Comparison of ENCODE assay signal across 8 cellular contexts in genomic region chr1:100921110-100921706, GRCh38. TPM values are rescaled to one million over a fixed set of nuclear protein-coding genes. Genes with fewer than 3 reads are reported as not detected.
A peak's percentile ranks its signal among the peaks of the same experiment; 100 is the strongest.
DNase-seq lines count a peak whose midpoint lies in the region; ATAC-seq and TF ChIP-seq lines count a peak whose summit lies in the region.

No MANE protein-coding gene starts in this region.

- no peak overlapping the region for H3K4me3 Mint-ChIP-seq in natural killer cell
- no peak overlapping the region for H3K4me3 Mint-ChIP-seq in natural killer cell treated with Interleukin-12 subunit alpha and Interleukin-12 subunit beta and Interleukin-15 and Interleukin-18, amount 100 ng/mL, for 72 hours

- H3K36me3 ChIP-seq in right atrium auricular region (peaks cover 26% of the 10 kb centered on the region), testis (ENCODE audit: low read depth, missing control alignments) (no peaks in the 10 kb centered on the region)

- ATAC-seq in natural killer cell (peak; percentile 66 to 76 (median 67)), HG03135 (IDR thresholded peaks at IDR 0.05; ENCODE audit: unreplicated experiment) (no peak), GM19467 (IDR thresholded peaks at IDR 0.05; ENCODE audit: unreplicated experiment) (no peak)
- no peak for ATAC-seq in natural killer cell treated with Interleukin-12 subunit alpha and Interleukin-12 subunit beta and Interleukin-15 and Interleukin-18, amount 100 ng/mL, for 72 hours

- H3K4me3 ChIP-seq in right atrium auricular region (no peak overlapping the region), testis (no peak overlapping the region)

- peaks cover 16 to 17% of the 10 kb centered on the region in 2 donors for H3K4me1 Mint-ChIP-seq in natural killer cell
- peaks cover 20 to 24% of the 10 kb centered on the region in 2 donors for H3K4me1 Mint-ChIP-seq in natural killer cell treated with Interleukin-12 subunit alpha and Interleukin-12 subunit beta and Interleukin-15 and Interleukin-18, amount 100 ng/mL, for 72 hours (ENCODE audit: low read depth in 2 of 2)

- no peak overlapping the region for H3K27ac Mint-ChIP-seq in natural killer cell
- no peak overlapping the region for H3K27ac Mint-ChIP-seq in natural killer cell treated with Interleukin-12 subunit alpha and Interleukin-12 subunit beta and Interleukin-15 and Interleukin-18, amount 100 ng/mL, for 72 hours

- no peak overlapping the region for H3K27ac ChIP-seq in VCaP
- H3K27ac ChIP-seq in right atrium auricular region = no peak overlapping the region
- no peak overlapping the region for H3K27ac ChIP-seq in testis

- no peak for TF ChIP-seq POLR2A in testis (IDR thresholded peaks at IDR 0.05)

- intact Hi-C loops in natural killer cell (cut with micrococcal nuclease) = loop anchor here (1.0 kb wide), 3 partner anchors 367 to 517 kb away; no protein-coding TSS in a partner anchor
- intact Hi-C loops in testis (cut with DNase I; ENCODE audit: low total_unique reads) = loop anchor here (5.0 kb wide), 1 partner anchor 366 kb away; no protein-coding TSS in a partner anchor

- H3K9me3 ChIP-seq in right atrium auricular region (no peaks in the 10 kb centered on the region), testis (no peaks in the 10 kb centered on the region)

- DNase-seq in natural killer cell (no peak), NAMALWA (ENCODE audit: low spot score) (peak; percentile 76), right atrium auricular region (ENCODE audit: low spot score) (no peak), testis (no peak)
- no peak for DNase-seq in natural killer cell treated with Interleukin-12 subunit alpha and Interleukin-12 subunit beta and Interleukin-15 and Interleukin-18, amount 100 ng/mL, for 72 hours (ENCODE audit: low spot score)

- H3K27me3 Mint-ChIP-seq in natural killer cell (ENCODE audit: low read depth in 2 of 2) = no peaks in the 10 kb centered on the region
- no peaks in the 10 kb centered on the region for H3K27me3 Mint-ChIP-seq in natural killer cell treated with Interleukin-12 subunit alpha and Interleukin-12 subunit beta and Interleukin-15 and Interleukin-18, amount 100 ng/mL, for 72 hours

- WGBS in testis, 2 donors = 50 to 57% methylated on average over 3 of the region's 3 CpGs

- peaks cover 22% of the 10 kb centered on the region for H3K36me3 Mint-ChIP-seq in natural killer cell
- H3K36me3 Mint-ChIP-seq in natural killer cell treated with Interleukin-12 subunit alpha and Interleukin-12 subunit beta and Interleukin-15 and Interleukin-18, amount 100 ng/mL, for 72 hours = peaks cover 36% of the 10 kb centered on the region

- H3K27me3 ChIP-seq in right atrium auricular region (no peaks in the 10 kb centered on the region), testis (no peaks in the 10 kb centered on the region)

- TF ChIP-seq CTCF in natural killer cell (IDR thresholded peaks at IDR 0.05) (peak; percentile 96), VCaP (conservative IDR thresholded peaks at IDR 0.05) (peak; percentile 78), right atrium auricular region (IDR thresholded peaks at IDR 0.05) (peak; percentile 36 to 81), testis (IDR thresholded peaks at IDR 0.05) (peak; percentile 41 to 77 (median 51))

- H3K4me1 ChIP-seq in right atrium auricular region (no peaks in the 10 kb centered on the region), testis (no peaks in the 10 kb centered on the region)

- H3K9me3 Mint-ChIP-seq in natural killer cell = no peaks in the 10 kb centered on the region
- H3K9me3 Mint-ChIP-seq in natural killer cell treated with Interleukin-12 subunit alpha and Interleukin-12 subunit beta and Interleukin-15 and Interleukin-18, amount 100 ng/mL, for 72 hours = peaks cover 2% of the 10 kb centered on the region

RNA-seq across cellular contexts. Expression of gene SLC30A7, which starts 25.3 kb away (rescaled TPM):
- total RNA-seq in natural killer cell (10 to 100 TPM; 27.7 to 38.8 (median 36.2) TPM), right atrium auricular region (1 to 10 TPM; 8.1 to 9.0 TPM), testis (10 to 100 TPM; 14.1 to 14.7 TPM)
- 10 to 100 TPM; 54.6 to 66.2 TPM for total RNA-seq in natural killer cell treated with Interleukin-12 subunit alpha and Interleukin-12 subunit beta and Interleukin-15 and Interleukin-18, amount 100 ng/mL, for 72 hours
- 7.1 TPM for polyA plus RNA-seq in testis (ENCODE audit: insufficient read depth, low read depth, low replicate concordance)

RNA-seq across cellular contexts. Expression of gene EXTL2, which starts 26.6 kb away (rescaled TPM):
- total RNA-seq in natural killer cell (1 to 10 TPM; 3.5 to 5.8 (median 3.9) TPM), right atrium auricular region (1 to 10 TPM; 6.3 to 9.5 TPM), testis (10 to 100 TPM; 12.8 to 16.9 TPM)
- 1 to 10 TPM; 3.2 to 10.0 TPM for total RNA-seq in natural killer cell treated with Interleukin-12 subunit alpha and Interleukin-12 subunit beta and Interleukin-15 and Interleukin-18, amount 100 ng/mL, for 72 hours
- polyA plus RNA-seq in testis (ENCODE audit: insufficient read depth, low read depth, low replicate concordance) = 16.1 TPM

Comparison
In these comparisons a context has a peak if more than half of its experiments do, and no peak if none do; other contexts are left out.
1. ATAC-seq: peak in natural killer cell (3 of 3); none in natural killer cell treated with Interleukin-12 subunit alpha and Interleukin-12 subunit beta and Interleukin-15 and Interleukin-18, amount 100 ng/mL, for 72 hours (0 of 2), HG03135 (single experiment) and GM19467 (single experiment).
2. Peak in every context shown above with its lines, with median percentiles within 50 percentile points of each other: CTCF ChIP-seq.